ENCODE assay signal across 14 cellular contexts in the genomic region with DNA sequence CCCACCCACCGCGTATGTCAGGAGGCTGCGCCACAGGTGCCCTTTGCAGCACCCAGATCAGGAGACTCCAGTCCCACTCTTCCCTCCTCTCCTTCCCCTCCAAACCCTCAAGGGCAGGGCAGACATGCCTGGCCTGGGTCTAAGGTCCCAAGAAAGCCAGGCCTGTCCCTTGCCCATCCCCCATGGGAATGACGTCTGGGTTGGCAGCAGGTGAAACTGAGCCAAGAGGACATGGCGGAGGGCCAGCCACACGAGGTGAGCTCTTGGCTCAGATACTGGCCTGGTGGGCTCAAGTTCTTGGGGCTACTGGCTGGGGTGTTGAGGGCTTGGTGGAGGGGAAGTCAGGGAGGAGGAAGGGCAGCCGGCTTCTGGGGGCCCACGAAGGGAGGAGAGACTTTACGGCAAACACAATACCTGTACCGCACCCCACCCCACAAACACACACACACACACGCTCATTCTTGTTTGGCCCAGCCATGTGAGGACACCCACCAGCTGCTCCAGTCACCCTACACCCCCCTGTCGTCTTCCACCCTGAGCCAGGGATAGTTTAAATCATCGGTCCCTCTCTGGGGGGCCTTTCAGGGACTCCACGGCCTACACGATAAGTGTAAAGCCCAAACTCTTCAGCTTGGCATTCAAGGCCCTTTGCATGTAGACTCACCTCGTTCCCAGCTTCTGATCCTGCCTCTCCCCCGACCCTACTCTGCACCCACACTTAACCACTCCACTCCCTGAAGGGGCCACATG. TPM values are rescaled to one million over a fixed set of nuclear protein-coding genes. Genes with fewer than 3 reads are reported as not detected.
A peak's percentile ranks its signal among the peaks of the same experiment; 100 is the strongest.
DNase-seq lines count a peak whose midpoint lies in the region; ATAC-seq and TF ChIP-seq lines count a peak whose summit lies in the region.
"Had no signal": no experiment of that assay in that cellular context is flagged by ENCODE, and none has a peak within 500 bp of the region (broad histone marks: within the 10 kb centered on the region; RNA-seq: fewer than 3 reads in every experiment).

No MANE protein-coding gene starts in this region.

- TF ChIP-seq CTCF in MCF 10A (IDR thresholded peaks at IDR 0.05; ENCODE audit: unreplicated experiment) (no peak), mammary epithelial cell (conservative IDR thresholded peaks at IDR 0.05 in 1 of 2, IDR thresholded peaks at IDR 0.05 in 1 of 2; ENCODE audit: extremely low read depth in 1 of 2, insufficient read depth in 1 of 2, low read depth in 1 of 2, low read length in 2 of 2) (no peak), breast epithelium (IDR thresholded peaks at IDR 0.05) (no peak), lower lobe of right lung (IDR thresholded peaks at IDR 0.05) (no peak), vagina (IDR thresholded peaks at IDR 0.05) (no peak), neural progenitor cell (IDR thresholded peaks at IDR 0.05) (no peak)

- H3K4me2 ChIP-seq in mammary epithelial cell (ENCODE audit: insufficient read depth, low read depth, low read length) (no peak overlapping the region), neural progenitor cell (no peak overlapping the region)

- WGBS in mammary epithelial cell (ENCODE audit: low coverage, missing lambda C conversion rate), result 66% methylated on average over 9 of the region's 17 CpGs

- BruUV-seq in MCF 10A (replicated peaks; lab: Mats Ljungman, UMichigan) (no TSS peak), mammary epithelial cell (replicated peaks; lab: Mats Ljungman, UMichigan) (no TSS peak)

- H3K27me3 ChIP-seq in mammary epithelial cell (ENCODE audit: insufficient read depth, low read length) (no peaks in the 10 kb centered on the region), breast epithelium (no peaks in the 10 kb centered on the region), lower lobe of right lung (ENCODE audit: low read depth) (no peaks in the 10 kb centered on the region), vagina (no peaks in the 10 kb centered on the region), neural progenitor cell (peaks cover 6% of the 10 kb centered on the region)

- no peaks in the 10 kb centered on the region for H3K9me3 Mint-ChIP-seq in MCF 10A (ENCODE audit: unreplicated experiment)
- H3K9me3 Mint-ChIP-seq in neural progenitor cell, result no peaks in the 10 kb centered on the region

- peak; percentile 43 to 65 for ATAC-seq in lower lobe of right lung
- no peak for ATAC-seq in HG03571 (IDR thresholded peaks at IDR 0.05; ENCODE audit: unreplicated experiment)
- ATAC-seq: T-helper 17 cell had no signal

- H3K4me3 Mint-ChIP-seq in MCF 10A (ENCODE audit: unreplicated experiment), result no peak overlapping the region
- H3K4me3 Mint-ChIP-seq in neural progenitor cell, result no peak overlapping the region
- H3K4me3 Mint-ChIP-seq: T-helper 17 cell had no signal

- no peak overlapping the region for H3K27ac Mint-ChIP-seq in MCF 10A (ENCODE audit: low read depth, unreplicated experiment)
- no peak overlapping the region for H3K27ac Mint-ChIP-seq in neural progenitor cell
- H3K27ac Mint-ChIP-seq: T-helper 17 cell had no signal

- H3K36me3 Mint-ChIP-seq in MCF 10A (ENCODE audit: insufficient read depth, unreplicated experiment) (no peaks in the 10 kb centered on the region), neural progenitor cell (no peaks in the 10 kb centered on the region)

- H3K9me3 ChIP-seq in mammary epithelial cell (replicated peaks; ENCODE audit: insufficient read depth, low read length) (no peaks in the 10 kb centered on the region), breast epithelium (no peaks in the 10 kb centered on the region), lower lobe of right lung (no peaks in the 10 kb centered on the region), vagina (no peaks in the 10 kb centered on the region), neural progenitor cell (ENCODE audit: low read depth) (no peaks in the 10 kb centered on the region)
- H3K9me3 ChIP-seq: thoracic aorta had no signal

- H3K9ac ChIP-seq in mammary epithelial cell (ENCODE audit: insufficient read depth, low read length), result no peak overlapping the region
- no peak overlapping the region for H3K9ac ChIP-seq in neural progenitor cell

- H3K4me1 ChIP-seq in mammary epithelial cell (ENCODE audit: insufficient read depth, low read length), result peaks cover 5% of the 10 kb centered on the region
- peaks cover 0 to 41% of the 10 kb centered on the region in 2 donors for H3K4me1 ChIP-seq in breast epithelium
- H3K4me1 ChIP-seq in lower lobe of right lung, result no peaks in the 10 kb centered on the region
- peaks cover 33% of the 10 kb centered on the region for H3K4me1 ChIP-seq in vagina
- H3K4me1 ChIP-seq in neural progenitor cell, result peaks cover 21% of the 10 kb centered on the region

- H3K4me3 ChIP-seq in mammary epithelial cell (replicated peaks in 1 of 3; ENCODE audit: insufficient read depth in 1 of 3, low read depth in 2 of 3, low read length in 3 of 3) (no peak overlapping the region), breast epithelium (no peak overlapping the region), lower lobe of right lung (no peak overlapping the region), vagina (no peak overlapping the region), neural progenitor cell (no peak overlapping the region)
- H3K4me3 ChIP-seq: thoracic aorta had no signal

- H3K36me3 ChIP-seq in mammary epithelial cell (ENCODE audit: insufficient read depth, low read length), result no peaks in the 10 kb centered on the region
- no peaks in the 10 kb centered on the region for H3K36me3 ChIP-seq in breast epithelium
- no peaks in the 10 kb centered on the region for H3K36me3 ChIP-seq in lower lobe of right lung
- H3K36me3 ChIP-seq in vagina, result no peaks in the 10 kb centered on the region
- no peaks in the 10 kb centered on the region for H3K36me3 ChIP-seq in neural progenitor cell
- H3K36me3 ChIP-seq: thoracic aorta had no signal

- H2AFZ ChIP-seq in mammary epithelial cell (ENCODE audit: low read depth, low read length) (no peak overlapping the region), neural progenitor cell (replicated peaks) (no peak overlapping the region)

- TF ChIP-seq POLR2A in breast epithelium (IDR thresholded peaks at IDR 0.05) (no peak), vagina (IDR thresholded peaks at IDR 0.05) (no peak)

- in situ Hi-C loops in mammary epithelial cell (cut with MboI; ENCODE audit: low sequenced_read_pairs in 2 of 2), result no loop called here

- H3K27ac ChIP-seq in mammary epithelial cell (ENCODE audit: insufficient read depth, low read depth, low read length) (no peak overlapping the region), breast epithelium (peak overlapping the region; percentile 61 to 79), lower lobe of right lung (no peak overlapping the region), vagina (peak overlapping the region; percentile 7), neural progenitor cell (no peak overlapping the region)
- H3K27ac ChIP-seq: thoracic aorta had no signal

- H3K79me2 ChIP-seq in mammary epithelial cell (ENCODE audit: insufficient read depth, low read length) (no peaks in the 10 kb centered on the region), neural progenitor cell (ENCODE audit: low read depth) (no peaks in the 10 kb centered on the region)

- CTCF ChIA-PET in MCF 10A (lab: Yijun Ruan, JAX), result interaction anchor here (1.6 to 3.6 kb wide), 2 partner anchors 237 to 240 kb away, joined by 5 to 22 read pairs; no protein-coding TSS in a partner anchor
- CTCF ChIA-PET in mammary epithelial cell (lab: Charles Lee; ENCODE audit: low non-redundant PET), result no interaction called here

- peaks cover 6% of the 10 kb centered on the region for H3F3A ChIP-seq in neural progenitor cell (ENCODE audit: low read depth)

- H4K20me1 ChIP-seq in mammary epithelial cell (ENCODE audit: insufficient read depth, low read length) (no peaks in the 10 kb centered on the region), neural progenitor cell (ENCODE audit: low read depth) (no peaks in the 10 kb centered on the region)

- peak; percentile 33 for DNase-seq in MCF 10A (ENCODE audit: unreplicated experiment)
- no peak for DNase-seq in mammary epithelial cell
- DNase-seq in breast epithelium (ENCODE audit: low spot score in 2 of 2), result peak; percentile 89 to 92
- DNase-seq in lower lobe of right lung, result peak; percentile 77
- peak; percentile 65 to 91 for DNase-seq in vagina (ENCODE audit: extremely low spot score in 2 of 2)
- DNase-seq in NCI-H2227 treated with DMSO at 0.1 percent for 48 hours (lab: John Stamatoyannopoulos, UW), result no peak
- DNase-seq in neural progenitor cell (ENCODE audit: low spot score), result no peak
- DNase-seq: DMS153, NCI-H2081, NCI-H82, T-helper 17 cell had no signal

- dilution Hi-C loops in mammary epithelial cell (cut with HindIII; ENCODE audit: low sequenced_read_pairs), result loop anchor here (5.0 kb wide), 1 partner anchor 45 kb away; no protein-coding TSS in a partner anchor

- H3K27me3 Mint-ChIP-seq in MCF 10A (ENCODE audit: insufficient read depth, unreplicated experiment) (no peaks in the 10 kb centered on the region), neural progenitor cell (ENCODE audit: insufficient read depth, low read depth) (peaks cover 4% of the 10 kb centered on the region)
- H3K27me3 Mint-ChIP-seq: T-helper 17 cell had no signal

- POLR2A ChIA-PET in MCF 10A (lab: Yijun Ruan, JAX), result no interaction called here

- intact Hi-C loops in MCF 10A (cut with micrococcal nuclease) (no loop called here), mammary epithelial cell (cut with micrococcal nuclease) (no loop called here), breast epithelium (cut with DNase I; ENCODE audit: low total_unique reads) (loop anchor here (5.0 to 10.0 kb wide), 2 partner anchors 242 to 1880 kb away; no protein-coding TSS in a partner anchor), lower lobe of right lung (cut with DNase I) (no loop called here), vagina (cut with DNase I) (no loop called here)

- H3K4me1 Mint-ChIP-seq in MCF 10A (ENCODE audit: insufficient read depth, unreplicated experiment), result no peaks in the 10 kb centered on the region
- H3K4me1 Mint-ChIP-seq in neural progenitor cell, result peaks cover 33% of the 10 kb centered on the region

RNA-seq across cellular contexts. Expression of a gene that starts 24.1 kb away (rescaled TPM):
- total RNA-seq in MCF 10A (2022) (2.9 and 3.3 TPM in 2 replicates), mammary epithelial cell (10 to 100 TPM in 1 of 2 donors, under 1 TPM in 1; 0.80 to 20.0 TPM), breast epithelium (100 to 1,000 TPM; 141 to 577 (median 154) TPM), lower lobe of right lung (505 TPM), vagina (216 TPM), neural progenitor cell (ENCODE audit: low replicate concordance) (0.24 and 2.3 TPM in 2 replicates)
- polyA plus RNA-seq in mammary epithelial cell, result 0.46 TPM
- polyA minus RNA-seq in mammary epithelial cell, result 11.9 TPM

RNA-seq across cellular contexts. Expression of a gene that starts 42.2 kb away (rescaled TPM):
- total RNA-seq in MCF 10A (2022) (not detected in 2 replicates), mammary epithelial cell (not detected), breast epithelium (1 to 10 TPM in 1 of 3 donors, not detected in 2; 2.8 TPM), lower lobe of right lung (not detected), vagina (not detected), neural progenitor cell (ENCODE audit: low replicate concordance) (not detected in 2 replicates)
- not detected for polyA plus RNA-seq in mammary epithelial cell
- polyA minus RNA-seq in mammary epithelial cell, result not detected
- total RNA-seq: HT-29 had no signal

Comparison
In these comparisons a context has a peak if more than half of its experiments do, and no peak if none do; other contexts are left out.
1. DNase-seq: peak in MCF 10A (single experiment), breast epithelium (2 of 2), lower lobe of right lung (single experiment) and vagina (2 of 2); none in mammary epithelial cell (single experiment), NCI-H2227 treated with DMSO at 0.1 percent for 48 hours (single experiment) and neural progenitor cell (single experiment).
2. H3K27ac ChIP-seq: peak in breast epithelium (2 of 2) and vagina (single experiment); none in mammary epithelial cell (single experiment), lower lobe of right lung (single experiment) and neural progenitor cell (single experiment).
3. RNA of a gene that starts 24.1 kb away (total RNA-seq): 505 TPM in lower lobe of right lung (single experiment), 216 TPM in vagina (single experiment) and 141 to 577 TPM in breast epithelium; 0.80 to 20.0 TPM in mammary epithelial cell, 2.9 to 3.3 TPM in MCF 10A and 0.24 to 2.3 TPM in neural progenitor cell; every median in the first group is over 4 times any median in the second.